In the genomic region with DNA sequence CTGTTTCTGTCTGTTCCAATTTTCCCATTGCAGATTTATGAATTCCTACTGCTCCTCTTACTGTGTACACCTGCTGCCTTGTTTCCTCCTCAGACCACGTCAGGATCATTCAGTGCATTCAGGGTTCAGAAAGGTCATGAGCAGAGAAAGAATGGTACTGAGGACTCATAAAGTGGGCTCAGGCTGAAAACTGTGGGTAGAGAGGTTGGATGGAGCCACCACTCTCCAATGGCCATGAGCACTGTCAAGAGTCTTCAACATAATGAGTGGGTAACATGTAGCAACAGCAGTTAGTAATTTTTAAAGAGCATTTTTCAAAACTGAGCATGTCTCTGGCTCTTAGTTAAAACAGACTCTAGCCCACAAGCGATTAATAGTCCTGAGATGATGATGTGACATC, we compare ENCODE assay signal across 17 cellular contexts.
A peak's percentile ranks its signal among the peaks of the same experiment; 100 is the strongest.
DNase-seq lines count a peak whose midpoint lies in the region; ATAC-seq and TF ChIP-seq lines count a peak whose summit lies in the region.
"Had no signal": no experiment of that assay in that cellular context is flagged by ENCODE, and none has a peak within 500 bp of the region (broad histone marks: within the 10 kb centered on the region; RNA-seq: fewer than 3 reads in every experiment).

No MANE protein-coding gene starts in this region.

- H3K27me3 ChIP-seq in dorsolateral prefrontal cortex (no peaks in the 10 kb centered on the region), neutrophil (no peaks in the 10 kb centered on the region), left lung (no peaks in the 10 kb centered on the region)
- H3K27me3 ChIP-seq: Peyer's patch had no signal

- peaks cover 11% of the 10 kb centered on the region for H3K4me1 Mint-ChIP-seq in T-helper 1 cell treated with Interleukin-12 subunit alpha and Interleukin-12 subunit beta and Interleukin-4 antibody, amounts not matched to agents 30 μg/mL and 1 μg/mL, for 36 hours (ENCODE audit: low read depth)
- peaks cover 11% of the 10 kb centered on the region for H3K4me1 Mint-ChIP-seq in activated T-helper 17 cell treated with anti-CD3 and anti-CD28 coated beads, Interleukin-2, amount 50 U/mL, for 72 hours

- no peak overlapping the region for H3K4me3 ChIP-seq in dorsolateral prefrontal cortex
- peak overlapping the region in 1 of 2 experiments; percentile 42 for H3K4me3 ChIP-seq in neutrophil (ENCODE audit: low read depth in 1 of 2, low read length in 1 of 2)
- H3K4me3 ChIP-seq in left lung, result no peak overlapping the region
- H3K4me3 ChIP-seq: Peyer's patch had no signal

- H3K27me3 Mint-ChIP-seq in T-helper 1 cell treated with Interleukin-12 subunit alpha and Interleukin-12 subunit beta and Interleukin-4 antibody, amounts not matched to agents 30 μg/mL and 1 μg/mL, for 36 hours (ENCODE audit: low read depth), result peaks cover 8% of the 10 kb centered on the region
- H3K27me3 Mint-ChIP-seq in activated T-helper 17 cell treated with anti-CD3 and anti-CD28 coated beads, Interleukin-2, amount 50 U/mL, for 72 hours, result no peaks in the 10 kb centered on the region

- no peaks in the 10 kb centered on the region for H3K9me3 ChIP-seq in neutrophil
- H3K9me3 ChIP-seq in left lung, result no peaks in the 10 kb centered on the region
- H3K9me3 ChIP-seq: Peyer's patch had no signal

- H3K36me3 Mint-ChIP-seq in T-helper 1 cell treated with Interleukin-12 subunit alpha and Interleukin-12 subunit beta and Interleukin-4 antibody, amounts not matched to agents 30 μg/mL and 1 μg/mL, for 36 hours (ENCODE audit: low read depth), result no peaks in the 10 kb centered on the region
- H3K36me3 Mint-ChIP-seq in activated T-helper 17 cell treated with anti-CD3 and anti-CD28 coated beads, Interleukin-2, amount 50 U/mL, for 72 hours (ENCODE audit: low read depth), result no peaks in the 10 kb centered on the region

- no peak overlapping the region for H3K4me3 Mint-ChIP-seq in T-helper 1 cell treated with Interleukin-12 subunit alpha and Interleukin-12 subunit beta and Interleukin-4 antibody, amounts not matched to agents 30 μg/mL and 1 μg/mL, for 36 hours
- H3K4me3 Mint-ChIP-seq in activated T-helper 17 cell treated with anti-CD3 and anti-CD28 coated beads, Interleukin-2, amount 50 U/mL, for 72 hours, result no peak overlapping the region
- H3K4me3 Mint-ChIP-seq: HFFc6 had no signal

- DNase-seq in T-helper 1 cell (no peak), dorsolateral prefrontal cortex (no peak), left lung (no peak), NOMO-1 treated with dmso at 0.1 percent for 144 hours (lab: John Stamatoyannopoulos, UW; ENCODE audit: unreplicated experiment) (no peak)
- DNase-seq: DMS79 treated with DMSO at 0.1 percent for 48 hours, H7, HFFc6, NCI-H1105 treated with DMSO at 0.1 percent for 48 hours, NCI-H1694, NCI-H2081 treated with DMSO at 0.1 percent for 48 hours, Peyer's patch, Right ventricle myocardium superior had no signal

- TF ChIP-seq CTCF in dorsolateral prefrontal cortex (IDR thresholded peaks at IDR 0.05 in 54 of 56, conservative IDR thresholded peaks at IDR 0.05 in 2 of 56; ENCODE audit: low read depth in 1 of 56, partially characterized antibody in 56 of 56) (no peak), neutrophil (IDR thresholded peaks at IDR 0.05) (no peak), left lung (IDR thresholded peaks at IDR 0.05) (no peak)

- peak overlapping the region; percentile 4 for H3K27ac Mint-ChIP-seq in T-helper 1 cell treated with Interleukin-12 subunit alpha and Interleukin-12 subunit beta and Interleukin-4 antibody, amounts not matched to agents 30 μg/mL and 1 μg/mL, for 36 hours
- H3K27ac Mint-ChIP-seq in activated T-helper 17 cell treated with anti-CD3 and anti-CD28 coated beads, Interleukin-2, amount 50 U/mL, for 72 hours, result no peak overlapping the region
- H3K27ac Mint-ChIP-seq: HFFc6 had no signal

- ATAC-seq in activated T-helper 17 cell treated with anti-CD3 and anti-CD28 coated beads, Interleukin-2, amount 50 U/mL, for 72 hours (replicated peaks), result peak; percentile 20
- no peak for ATAC-seq in left lung
- no peak for ATAC-seq in HG02973 (IDR thresholded peaks at IDR 0.05; ENCODE audit: unreplicated experiment)

- no peaks in the 10 kb centered on the region for H3K9me3 Mint-ChIP-seq in T-helper 1 cell treated with Interleukin-12 subunit alpha and Interleukin-12 subunit beta and Interleukin-4 antibody, amounts not matched to agents 30 μg/mL and 1 μg/mL, for 36 hours
- H3K9me3 Mint-ChIP-seq in activated T-helper 17 cell treated with anti-CD3 and anti-CD28 coated beads, Interleukin-2, amount 50 U/mL, for 72 hours, result no peaks in the 10 kb centered on the region
- H3K9me3 Mint-ChIP-seq: HFFc6 had no signal

- peak overlapping the region in 49 of 59 donors; percentile 6 to 93 (median 74) for H3K27ac ChIP-seq in dorsolateral prefrontal cortex
- H3K27ac ChIP-seq in neutrophil, result peak overlapping the region; percentile 70
- H3K27ac ChIP-seq in left lung, result no peak overlapping the region
- H3K27ac ChIP-seq: 22Rv1, Peyer's patch had no signal

- intact Hi-C loops in dorsolateral prefrontal cortex (cut with DNase I), result loop anchor here (10.0 kb wide), 1 partner anchor 47 kb away; a partner anchor contains a TSS
- intact Hi-C loops in left lung (cut with DNase I), result no loop called here

- H3K36me3 ChIP-seq in neutrophil, result no peaks in the 10 kb centered on the region
- H3K36me3 ChIP-seq in left lung, result peaks cover 0 to 5% of the 10 kb centered on the region in 2 donors
- H3K36me3 ChIP-seq: Peyer's patch had no signal

- H3K4me1 ChIP-seq in neutrophil (ENCODE audit: control insufficient read depth in 1 of 2, insufficient read depth in 1 of 2, low read depth in 1 of 2, low read length in 1 of 2) (peaks cover 64 to 66% of the 10 kb centered on the region in 2 experiments), left lung (peaks cover 0 to 83% of the 10 kb centered on the region in 2 donors)
- H3K4me1 ChIP-seq: Peyer's patch had no signal

Comparison
In these comparisons a context has a peak if more than half of its experiments do, and no peak if none do; other contexts are left out.
1. H3K27ac ChIP-seq: peak in dorsolateral prefrontal cortex (49 of 59) and neutrophil (single experiment); none in left lung (0 of 2).
2. intact Hi-C loops: an anchor here in dorsolateral prefrontal cortex (10.0 kb wide); none called in left lung.